In the genomic region with DNA sequence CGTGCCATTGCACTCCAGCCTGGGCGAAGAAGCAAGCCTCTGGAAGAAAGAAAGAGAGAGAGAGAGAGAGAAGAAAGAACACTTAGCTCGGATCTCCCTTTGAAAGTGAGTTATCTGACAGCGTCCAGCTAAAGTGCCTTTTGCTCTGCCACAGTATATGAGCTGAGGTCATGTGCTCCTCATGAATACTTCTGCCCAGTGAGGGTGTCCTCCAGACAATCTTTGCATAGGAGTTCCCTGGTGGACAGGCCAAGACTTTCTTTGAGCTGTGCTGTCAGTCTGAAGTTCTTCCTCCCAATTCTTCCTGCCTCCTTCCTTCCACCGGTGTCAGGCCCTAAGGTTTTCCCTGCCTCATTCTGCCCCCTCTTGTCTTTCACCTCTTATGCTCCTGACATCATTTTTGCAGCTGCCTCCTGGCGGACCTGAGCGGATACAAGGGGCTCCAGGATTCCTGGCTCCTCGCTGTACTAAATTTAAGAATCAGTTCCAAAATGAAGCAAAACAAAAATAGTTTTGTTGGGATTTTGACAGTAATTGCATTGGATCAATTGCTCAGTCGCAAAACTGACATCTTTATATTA, we compare ENCODE assay signal across 16 cellular contexts. TPM values are rescaled to one million over a fixed set of nuclear protein-coding genes. Genes with fewer than 3 reads are reported as not detected.
A peak's percentile ranks its signal among the peaks of the same experiment; 100 is the strongest.
DNase-seq lines count a peak whose midpoint lies in the region; ATAC-seq, FAIRE-seq and TF ChIP-seq lines count a peak whose summit lies in the region.
"Had no signal": no experiment of that assay in that cellular context is flagged by ENCODE, and none has a peak within 500 bp of the region (broad histone marks: within the 10 kb centered on the region; RNA-seq: fewer than 3 reads in every experiment).

No MANE protein-coding gene starts in this region.

- H2AFZ ChIP-seq in GM23338: no peak overlapping the region

- H4K20me1 ChIP-seq in GM23338 (replicated peaks; ENCODE audit: insufficient read depth): 0 out of 2 replicates have a peak, but pooled peaks cover 24% of the 10 kb centered on the region

- no peaks in the 10 kb centered on the region for H3K4me1 Mint-ChIP-seq in GM23338
- no peaks in the 10 kb centered on the region for H3K4me1 Mint-ChIP-seq in stimulated activated effector memory CD8-positive, alpha-beta T cell treated with anti-CD3 and anti-CD28 coated beads, Interleukin-12 subunit alpha, Interleukin-12 subunit beta, amount 100 ng/mL, for 72 hours
- H3K4me1 Mint-ChIP-seq: B cell had no signal

- H3K4me3 ChIP-seq in GM23338 (no peak overlapping the region), RWPE2 (ENCODE audit: severe bottlenecking) (no peak overlapping the region), coronary artery (no peak overlapping the region)

- H3K27ac ChIP-seq in GM23338 (ENCODE audit: low read depth) (no peak overlapping the region; the same call in 1 of the 2 replicates), RWPE2 (ENCODE audit: poor library complexity, severe bottlenecking) (no peak overlapping the region), coronary artery (no peak overlapping the region)

- no peaks in the 10 kb centered on the region for H3K9me3 ChIP-seq in RWPE2 (ENCODE audit: severe bottlenecking)

- DNase-seq in GM23338 (ENCODE audit: low spot score) (no peak), RWPE2 (ENCODE audit: low spot score) (no peak), cerebellar cortex (ENCODE audit: low spot score) (peak; percentile 5), coronary artery (ENCODE audit: low spot score) (no peak), frontal cortex (ENCODE audit: low spot score in 2 of 2) (no peak), DMS 273 (lab: John Stamatoyannopoulos, UW; ENCODE audit: unreplicated experiment) (no peak)
- DNase-seq in stimulated activated effector memory CD8-positive, alpha-beta T cell treated with anti-CD3 and anti-CD28 coated beads, Interleukin-12 subunit alpha, Interleukin-12 subunit beta, amount 100 ng/mL, for 72 hours (ENCODE audit: low spot score in 2 of 2): no peak
- DNase-seq: C1 segment of cervical spinal cord; Calu3; CD4-positive, alpha-beta T cell; DMS79; GF-D8 had no signal

- H3K36me3 Mint-ChIP-seq in GM23338 (ENCODE audit: low read depth): peaks cover 52% of the 10 kb centered on the region
- peaks cover 24% of the 10 kb centered on the region for H3K36me3 Mint-ChIP-seq in stimulated activated effector memory CD8-positive, alpha-beta T cell treated with anti-CD3 and anti-CD28 coated beads, Interleukin-12 subunit alpha, Interleukin-12 subunit beta, amount 100 ng/mL, for 72 hours

- peaks cover 5% of the 10 kb centered on the region; the same call in 1 of the 2 replicates for H3K79me2 ChIP-seq in GM23338 (replicated peaks; ENCODE audit: insufficient read depth)

- peaks cover 1% of the 10 kb centered on the region for H3K27me3 Mint-ChIP-seq in GM23338 (ENCODE audit: insufficient read depth, low read depth, poor library complexity)
- H3K27me3 Mint-ChIP-seq: B cell; CD4-positive, alpha-beta T cell had no signal

- H3K9me3 Mint-ChIP-seq in GM23338: peaks cover 35% of the 10 kb centered on the region; the same call in 2 of the 3 replicates
- no peaks in the 10 kb centered on the region for H3K9me3 Mint-ChIP-seq in stimulated activated effector memory CD8-positive, alpha-beta T cell treated with anti-CD3 and anti-CD28 coated beads, Interleukin-12 subunit alpha, Interleukin-12 subunit beta, amount 100 ng/mL, for 72 hours
- H3K9me3 Mint-ChIP-seq: CD4-positive, alpha-beta T cell had no signal

- peak; percentile 56; the same call in 2 of the 3 replicates for ATAC-seq in GM23338
- ATAC-seq in RWPE2 (ENCODE audit: low read depth): 0 out of 3 replicates have a peak, but pooled peaks have one; percentile 33
- no peak for ATAC-seq in stimulated activated effector memory CD8-positive, alpha-beta T cell treated with anti-CD3 and anti-CD28 coated beads, Interleukin-12 subunit alpha, Interleukin-12 subunit beta, amount 100 ng/mL, for 72 hours
- ATAC-seq: HepG2 had no signal

- H3K4me3 Mint-ChIP-seq in GM23338: no peak overlapping the region
- no peak overlapping the region for H3K4me3 Mint-ChIP-seq in stimulated activated effector memory CD8-positive, alpha-beta T cell treated with anti-CD3 and anti-CD28 coated beads, Interleukin-12 subunit alpha, Interleukin-12 subunit beta, amount 100 ng/mL, for 72 hours
- H3K4me3 Mint-ChIP-seq: B cell; CD4-positive, alpha-beta T cell had no signal

- H3K27me3 ChIP-seq in GM23338 (ENCODE audit: insufficient read depth) (no peaks in the 10 kb centered on the region), RWPE2 (ENCODE audit: insufficient read depth, poor library complexity, severe bottlenecking) (no peaks in the 10 kb centered on the region)

- no peaks in the 10 kb centered on the region for H3F3A ChIP-seq in GM23338 (replicated peaks; ENCODE audit: low read depth)

- no peak for FAIRE-seq in frontal cortex (lab: Jason Lieb, UNC)
- FAIRE-seq: H54, HepG2, HTR-8/SVneo had no signal

- H3K36me3 ChIP-seq in GM23338 (ENCODE audit: insufficient read depth): peaks cover 27% of the 10 kb centered on the region
- H3K36me3 ChIP-seq in RWPE2 (ENCODE audit: low read depth): peaks cover 30% of the 10 kb centered on the region

- H3K4me1 ChIP-seq in GM23338 (ENCODE audit: insufficient read depth) (no peaks in the 10 kb centered on the region), RWPE2 (ENCODE audit: insufficient read depth, poor library complexity, severe bottlenecking) (no peaks in the 10 kb centered on the region)

- no peak overlapping the region for H3K4me2 ChIP-seq in GM23338

- TF ChIP-seq CTCF in GM23338 (conservative IDR thresholded peaks at IDR 0.05; ENCODE audit: low read depth in 2 of 2): peak in 1 of 2 experiments; percentile 41; a peak in 2 of 4 replicates
- no peak for TF ChIP-seq CTCF in RWPE2 (IDR thresholded peaks at IDR 0.05; ENCODE audit: poor library complexity, severe bottlenecking)
- no peak for TF ChIP-seq CTCF in coronary artery (IDR thresholded peaks at IDR 0.05)

- no peak overlapping the region for H3K27ac Mint-ChIP-seq in GM23338
- peak overlapping the region; percentile 63 for H3K27ac Mint-ChIP-seq in stimulated activated effector memory CD8-positive, alpha-beta T cell treated with anti-CD3 and anti-CD28 coated beads, Interleukin-12 subunit alpha, Interleukin-12 subunit beta, amount 100 ng/mL, for 72 hours
- H3K27ac Mint-ChIP-seq: B cell; CD4-positive, alpha-beta T cell had no signal

- H3K9me2 ChIP-seq in GM23338 (ENCODE audit: insufficient read depth): no peaks in the 10 kb centered on the region

TF ChIP-seq in GM23338, 12 proteins besides CTCF, POLR2A, EP300 and RAD21 (continues in another document):
- TF ChIP-seq ETS1 (IDR thresholded peaks at IDR 0.05) (no peak), REST (IDR thresholded peaks at IDR 0.05; ENCODE audit: unreplicated experiment) (no peak), EZH2 (IDR thresholded peaks at IDR 0.05; ENCODE audit: low read depth, unreplicated experiment) (no peak), EZH2phosphoT487 (IDR thresholded peaks at IDR 0.05; ENCODE audit: unreplicated experiment) (no peak), ZNF331 (CRISPR knock-in tag; IDR thresholded peaks at IDR 0.05; ENCODE audit: low read depth) (no peak), JUNB (IDR thresholded peaks at IDR 0.05; ENCODE audit: unreplicated experiment) (no peak), NANOG (IDR thresholded peaks at IDR 0.05; ENCODE audit: borderline replicate concordance) (no peak), STAT1 (IDR thresholded peaks at IDR 0.05; ENCODE audit: unreplicated experiment) (no peak), CREB1 (CRISPR knock-in tag; IDR thresholded peaks at IDR 0.05; ENCODE audit: low read depth) (no peak), POLR2AphosphoS5 (IDR thresholded peaks at IDR 0.05; ENCODE audit: low read depth) (no peak; the same call in 1 of the 2 replicates)

RNA-seq across cellular contexts. Expression of gene XRCC2, which starts 31.9 kb away (rescaled TPM):
- total RNA-seq in GM23338 (2014; rRNA removed; shearing (Covaris generic)): 25.7 and 33.2 TPM in 2 replicates
- polyA plus RNA-seq in GM23338 (2016; fragmentation: Nextera tagmentation; extraction: Ambion mirVana): 13.4 and 18.9 TPM in 2 replicates
- 2.9 TPM for total RNA-seq in frontal cortex
